Comparison of ENCODE assay signal across 2 cellular contexts in the genomic region with DNA sequence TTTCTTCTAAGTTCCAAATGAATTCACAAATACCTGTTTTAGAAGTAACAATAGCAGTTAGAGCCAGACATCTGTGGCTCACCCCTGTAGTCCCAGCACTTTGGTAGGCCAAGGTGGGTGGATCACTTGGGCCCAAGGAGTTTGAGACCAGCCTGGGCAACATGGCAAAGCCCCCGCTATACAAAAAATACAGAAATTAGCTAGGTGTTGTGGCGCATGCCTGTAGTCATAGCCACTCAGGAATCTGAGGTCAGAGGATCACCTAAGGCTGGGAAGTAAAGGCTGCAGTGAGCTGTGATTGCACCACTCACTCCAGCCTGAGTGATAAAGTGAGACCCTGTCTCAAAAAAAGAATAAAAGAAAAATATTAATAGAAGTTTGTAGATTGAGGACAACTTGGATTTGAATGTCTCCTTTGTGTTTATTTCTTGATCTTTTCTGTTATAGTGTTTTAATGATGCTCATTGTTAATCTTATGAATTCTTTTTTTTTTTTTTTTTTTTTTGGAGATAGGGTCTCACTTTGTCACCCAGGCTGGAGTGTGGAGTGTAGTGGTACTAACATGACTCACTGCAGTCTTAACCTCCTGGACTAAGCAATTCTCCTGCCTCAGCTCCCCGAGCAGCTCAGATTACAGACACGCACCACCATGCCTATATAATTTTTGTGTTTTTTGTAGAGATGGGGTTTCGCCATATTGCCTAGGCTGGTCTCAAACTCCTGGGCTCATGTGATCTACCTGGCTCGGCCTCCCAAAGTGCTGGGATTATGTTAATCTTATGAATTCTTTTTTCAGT.
TF ChIP-seq lines count a peak whose summit lies in the region.

No MANE protein-coding gene starts in this region.

TF ChIP-seq in HEK293, 187 proteins besides CTCF, POLR2A, EP300 and RAD21:
- TF ChIP-seq, protein P1, sequence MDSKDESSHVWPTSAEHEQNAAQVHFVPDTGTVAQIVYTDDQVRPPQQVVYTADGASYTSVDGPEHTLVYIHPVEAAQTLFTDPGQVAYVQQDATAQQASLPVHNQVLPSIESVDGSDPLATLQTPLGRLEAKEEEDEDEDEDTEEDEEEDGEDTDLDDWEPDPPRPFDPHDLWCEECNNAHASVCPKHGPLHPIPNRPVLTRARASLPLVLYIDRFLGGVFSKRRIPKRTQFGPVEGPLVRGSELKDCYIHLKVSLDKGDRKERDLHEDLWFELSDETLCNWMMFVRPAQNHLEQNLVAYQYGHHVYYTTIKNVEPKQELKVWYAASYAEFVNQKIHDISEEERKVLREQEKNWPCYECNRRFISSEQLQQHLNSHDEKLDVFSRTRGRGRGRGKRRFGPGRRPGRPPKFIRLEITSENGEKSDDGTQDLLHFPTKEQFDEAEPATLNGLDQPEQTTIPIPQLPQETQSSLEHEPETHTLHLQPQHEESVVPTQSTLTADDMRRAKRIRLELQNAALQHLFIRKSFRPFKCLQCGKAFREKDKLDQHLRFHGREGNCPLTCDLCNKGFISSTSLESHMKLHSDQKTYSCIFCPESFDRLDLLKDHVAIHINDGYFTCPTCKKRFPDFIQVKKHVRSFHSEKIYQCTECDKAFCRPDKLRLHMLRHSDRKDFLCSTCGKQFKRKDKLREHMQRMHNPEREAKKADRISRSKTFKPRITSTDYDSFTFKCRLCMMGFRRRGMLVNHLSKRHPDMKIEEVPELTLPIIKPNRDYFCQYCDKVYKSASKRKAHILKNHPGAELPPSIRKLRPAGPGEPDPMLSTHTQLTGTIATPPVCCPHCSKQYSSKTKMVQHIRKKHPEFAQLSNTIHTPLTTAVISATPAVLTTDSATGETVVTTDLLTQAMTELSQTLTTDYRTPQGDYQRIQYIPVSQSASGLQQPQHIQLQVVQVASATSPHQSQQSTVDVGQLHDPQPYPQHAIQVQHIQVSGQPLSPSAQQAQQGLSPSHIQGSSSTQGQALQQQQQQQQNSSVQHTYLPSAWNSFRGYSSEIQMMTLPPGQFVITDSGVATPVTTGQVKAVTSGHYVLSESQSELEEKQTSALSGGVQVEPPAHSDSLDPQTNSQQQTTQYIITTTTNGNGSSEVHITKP (tag by site-specific recombination; IDR thresholded peaks at IDR 0.05): peak; percentile 5; the same call in 1 of the 2 replicates
- TF ChIP-seq ZNF555 (tag by site-specific recombination; conservative IDR thresholded peaks at IDR 0.05): no peak

TF ChIP-seq in endothelial cell of umbilical vein, 7 proteins besides CTCF, POLR2A, EP300 and RAD21:
- TF ChIP-seq MYC (IDR thresholded peaks at IDR 0.05; ENCODE audit: low read depth, low read length) (no peak), EZH2 (IDR thresholded peaks at IDR 0.05; ENCODE audit: borderline replicate concordance, low read depth, low read length, severe bottlenecking) (no peak), POLR2AphosphoS5 (IDR thresholded peaks at IDR 0.05; ENCODE audit: insufficient read depth, low read depth, low read length) (no peak), GATA2 (IDR thresholded peaks at IDR 0.05; ENCODE audit: insufficient read depth, insufficient read length, low read depth, low read length) (no peak), FOS (IDR thresholded peaks at IDR 0.05; ENCODE audit: borderline replicate concordance, insufficient read depth, low read length) (no peak), JUN (IDR thresholded peaks at IDR 0.05; ENCODE audit: borderline replicate concordance, insufficient read depth, insufficient read length, low read depth) (no peak)
- TF ChIP-seq, protein P2, sequence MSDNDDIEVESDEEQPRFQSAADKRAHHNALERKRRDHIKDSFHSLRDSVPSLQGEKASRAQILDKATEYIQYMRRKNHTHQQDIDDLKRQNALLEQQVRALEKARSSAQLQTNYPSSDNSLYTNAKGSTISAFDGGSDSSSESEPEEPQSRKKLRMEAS (IDR thresholded peaks at IDR 0.05; ENCODE audit: insufficient read depth, insufficient read length): no peak
